In the genomic region with DNA sequence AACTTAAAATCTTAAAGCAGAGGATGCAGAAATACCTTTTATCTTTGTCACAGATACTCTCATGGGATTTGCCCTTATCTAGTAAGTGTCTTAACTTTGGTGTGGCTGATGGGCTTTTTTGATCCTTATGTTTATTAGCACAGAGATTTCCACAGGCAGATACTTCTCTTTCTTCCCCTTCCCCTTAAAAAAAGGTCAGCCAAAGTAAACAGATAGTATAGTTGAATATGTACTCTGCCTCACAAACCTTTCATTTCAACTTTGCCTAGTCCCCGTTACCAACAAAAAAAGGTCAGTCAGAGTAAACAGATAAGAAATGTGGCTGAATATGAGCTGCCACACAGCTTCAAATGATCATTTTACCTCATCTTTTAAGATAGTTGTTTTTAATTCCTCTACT, we compare ENCODE assay signal across 1 cellular context.
TF ChIP-seq lines count a peak whose summit lies in the region.

No MANE protein-coding gene starts in this region.

TF ChIP-seq in HepG2, 621 proteins besides CTCF, POLR2A, EP300 and RAD21 (continued from another document and continues in another):
- TF ChIP-seq, protein P1, sequence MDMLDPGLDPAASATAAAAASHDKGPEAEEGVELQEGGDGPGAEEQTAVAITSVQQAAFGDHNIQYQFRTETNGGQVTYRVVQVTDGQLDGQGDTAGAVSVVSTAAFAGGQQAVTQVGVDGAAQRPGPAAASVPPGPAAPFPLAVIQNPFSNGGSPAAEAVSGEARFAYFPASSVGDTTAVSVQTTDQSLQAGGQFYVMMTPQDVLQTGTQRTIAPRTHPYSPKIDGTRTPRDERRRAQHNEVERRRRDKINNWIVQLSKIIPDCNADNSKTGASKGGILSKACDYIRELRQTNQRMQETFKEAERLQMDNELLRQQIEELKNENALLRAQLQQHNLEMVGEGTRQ (IDR thresholded peaks at IDR 0.05; ENCODE audit: low read depth, low read length), result no peak
- TF ChIP-seq, protein P1 (CRISPR knock-in tag; IDR thresholded peaks at IDR 0.05; ENCODE audit: borderline replicate concordance), result no peak
- TF ChIP-seq ZNF34 (CRISPR knock-in tag; IDR thresholded peaks at IDR 0.05; ENCODE audit: borderline replicate concordance) (no peak), EHMT2 (IDR thresholded peaks at IDR 0.05; ENCODE audit: borderline replicate concordance, low read depth, low read length) (no peak), KAT8 (CRISPR knock-in tag; IDR thresholded peaks at IDR 0.05) (peak; percentile 40; the same call in 1 of the 2 replicates), MAFF (IDR thresholded peaks at IDR 0.05; ENCODE audit: low read depth, low read length) (no peak), SP5 (CRISPR knock-in tag; IDR thresholded peaks at IDR 0.05; ENCODE audit: borderline replicate concordance, low read depth) (peak; percentile 47; the same call in 1 of the 2 replicates), JUN (CRISPR knock-in tag; IDR thresholded peaks at IDR 0.05) (no peak), CENPT (CRISPR knock-in tag; IDR thresholded peaks at IDR 0.05; ENCODE audit: low read depth) (no peak), MTA3 (CRISPR knock-in tag; IDR thresholded peaks at IDR 0.05) (no peak), SP2 (CRISPR knock-in tag; IDR thresholded peaks at IDR 0.05) (no peak), ZNF468 (CRISPR knock-in tag; IDR thresholded peaks at IDR 0.05) (no peak), ZNF816 (CRISPR knock-in tag; IDR thresholded peaks at IDR 0.05; ENCODE audit: borderline replicate concordance) (no peak), ZNF883 (CRISPR knock-in tag; IDR thresholded peaks at IDR 0.05; ENCODE audit: not compliant biosample characterization) (no peak), POGZ (CRISPR knock-in tag; IDR thresholded peaks at IDR 0.05) (no peak), BORCS8-MEF2B (CRISPR knock-in tag; IDR thresholded peaks at IDR 0.05) (no peak), PHF5A (CRISPR knock-in tag; IDR thresholded peaks at IDR 0.05; ENCODE audit: low read depth, unreplicated experiment) (no peak), YY1 (IDR thresholded peaks at IDR 0.05; ENCODE audit: insufficient read depth, insufficient replicate concordance, low read depth, low read length) (no peak), FOXO1 (CRISPR knock-in tag; IDR thresholded peaks at IDR 0.05) (no peak), ZNF619 (CRISPR knock-in tag; IDR thresholded peaks at IDR 0.05) (no peak), ZNF598 (CRISPR knock-in tag; IDR thresholded peaks at IDR 0.05; ENCODE audit: borderline replicate concordance) (no peak), KLF13 (CRISPR knock-in tag; IDR thresholded peaks at IDR 0.05) (no peak), TEAD2 (CRISPR knock-in tag; IDR thresholded peaks at IDR 0.05) (no peak)
- TF ChIP-seq, protein P2, sequence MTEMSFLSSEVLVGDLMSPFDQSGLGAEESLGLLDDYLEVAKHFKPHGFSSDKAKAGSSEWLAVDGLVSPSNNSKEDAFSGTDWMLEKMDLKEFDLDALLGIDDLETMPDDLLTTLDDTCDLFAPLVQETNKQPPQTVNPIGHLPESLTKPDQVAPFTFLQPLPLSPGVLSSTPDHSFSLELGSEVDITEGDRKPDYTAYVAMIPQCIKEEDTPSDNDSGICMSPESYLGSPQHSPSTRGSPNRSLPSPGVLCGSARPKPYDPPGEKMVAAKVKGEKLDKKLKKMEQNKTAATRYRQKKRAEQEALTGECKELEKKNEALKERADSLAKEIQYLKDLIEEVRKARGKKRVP (CRISPR knock-in tag; IDR thresholded peaks at IDR 0.05), result no peak
- TF ChIP-seq, protein P3, sequence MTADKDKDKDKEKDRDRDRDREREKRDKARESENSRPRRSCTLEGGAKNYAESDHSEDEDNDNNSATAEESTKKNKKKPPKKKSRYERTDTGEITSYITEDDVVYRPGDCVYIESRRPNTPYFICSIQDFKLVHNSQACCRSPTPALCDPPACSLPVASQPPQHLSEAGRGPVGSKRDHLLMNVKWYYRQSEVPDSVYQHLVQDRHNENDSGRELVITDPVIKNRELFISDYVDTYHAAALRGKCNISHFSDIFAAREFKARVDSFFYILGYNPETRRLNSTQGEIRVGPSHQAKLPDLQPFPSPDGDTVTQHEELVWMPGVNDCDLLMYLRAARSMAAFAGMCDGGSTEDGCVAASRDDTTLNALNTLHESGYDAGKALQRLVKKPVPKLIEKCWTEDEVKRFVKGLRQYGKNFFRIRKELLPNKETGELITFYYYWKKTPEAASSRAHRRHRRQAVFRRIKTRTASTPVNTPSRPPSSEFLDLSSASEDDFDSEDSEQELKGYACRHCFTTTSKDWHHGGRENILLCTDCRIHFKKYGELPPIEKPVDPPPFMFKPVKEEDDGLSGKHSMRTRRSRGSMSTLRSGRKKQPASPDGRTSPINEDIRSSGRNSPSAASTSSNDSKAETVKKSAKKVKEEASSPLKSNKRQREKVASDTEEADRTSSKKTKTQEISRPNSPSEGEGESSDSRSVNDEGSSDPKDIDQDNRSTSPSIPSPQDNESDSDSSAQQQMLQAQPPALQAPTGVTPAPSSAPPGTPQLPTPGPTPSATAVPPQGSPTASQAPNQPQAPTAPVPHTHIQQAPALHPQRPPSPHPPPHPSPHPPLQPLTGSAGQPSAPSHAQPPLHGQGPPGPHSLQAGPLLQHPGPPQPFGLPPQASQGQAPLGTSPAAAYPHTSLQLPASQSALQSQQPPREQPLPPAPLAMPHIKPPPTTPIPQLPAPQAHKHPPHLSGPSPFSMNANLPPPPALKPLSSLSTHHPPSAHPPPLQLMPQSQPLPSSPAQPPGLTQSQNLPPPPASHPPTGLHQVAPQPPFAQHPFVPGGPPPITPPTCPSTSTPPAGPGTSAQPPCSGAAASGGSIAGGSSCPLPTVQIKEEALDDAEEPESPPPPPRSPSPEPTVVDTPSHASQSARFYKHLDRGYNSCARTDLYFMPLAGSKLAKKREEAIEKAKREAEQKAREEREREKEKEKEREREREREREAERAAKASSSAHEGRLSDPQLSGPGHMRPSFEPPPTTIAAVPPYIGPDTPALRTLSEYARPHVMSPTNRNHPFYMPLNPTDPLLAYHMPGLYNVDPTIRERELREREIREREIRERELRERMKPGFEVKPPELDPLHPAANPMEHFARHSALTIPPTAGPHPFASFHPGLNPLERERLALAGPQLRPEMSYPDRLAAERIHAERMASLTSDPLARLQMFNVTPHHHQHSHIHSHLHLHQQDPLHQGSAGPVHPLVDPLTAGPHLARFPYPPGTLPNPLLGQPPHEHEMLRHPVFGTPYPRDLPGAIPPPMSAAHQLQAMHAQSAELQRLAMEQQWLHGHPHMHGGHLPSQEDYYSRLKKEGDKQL (CRISPR knock-in tag; IDR thresholded peaks at IDR 0.05; ENCODE audit: low read depth), result peak; percentile 99
- TF ChIP-seq, protein P4, sequence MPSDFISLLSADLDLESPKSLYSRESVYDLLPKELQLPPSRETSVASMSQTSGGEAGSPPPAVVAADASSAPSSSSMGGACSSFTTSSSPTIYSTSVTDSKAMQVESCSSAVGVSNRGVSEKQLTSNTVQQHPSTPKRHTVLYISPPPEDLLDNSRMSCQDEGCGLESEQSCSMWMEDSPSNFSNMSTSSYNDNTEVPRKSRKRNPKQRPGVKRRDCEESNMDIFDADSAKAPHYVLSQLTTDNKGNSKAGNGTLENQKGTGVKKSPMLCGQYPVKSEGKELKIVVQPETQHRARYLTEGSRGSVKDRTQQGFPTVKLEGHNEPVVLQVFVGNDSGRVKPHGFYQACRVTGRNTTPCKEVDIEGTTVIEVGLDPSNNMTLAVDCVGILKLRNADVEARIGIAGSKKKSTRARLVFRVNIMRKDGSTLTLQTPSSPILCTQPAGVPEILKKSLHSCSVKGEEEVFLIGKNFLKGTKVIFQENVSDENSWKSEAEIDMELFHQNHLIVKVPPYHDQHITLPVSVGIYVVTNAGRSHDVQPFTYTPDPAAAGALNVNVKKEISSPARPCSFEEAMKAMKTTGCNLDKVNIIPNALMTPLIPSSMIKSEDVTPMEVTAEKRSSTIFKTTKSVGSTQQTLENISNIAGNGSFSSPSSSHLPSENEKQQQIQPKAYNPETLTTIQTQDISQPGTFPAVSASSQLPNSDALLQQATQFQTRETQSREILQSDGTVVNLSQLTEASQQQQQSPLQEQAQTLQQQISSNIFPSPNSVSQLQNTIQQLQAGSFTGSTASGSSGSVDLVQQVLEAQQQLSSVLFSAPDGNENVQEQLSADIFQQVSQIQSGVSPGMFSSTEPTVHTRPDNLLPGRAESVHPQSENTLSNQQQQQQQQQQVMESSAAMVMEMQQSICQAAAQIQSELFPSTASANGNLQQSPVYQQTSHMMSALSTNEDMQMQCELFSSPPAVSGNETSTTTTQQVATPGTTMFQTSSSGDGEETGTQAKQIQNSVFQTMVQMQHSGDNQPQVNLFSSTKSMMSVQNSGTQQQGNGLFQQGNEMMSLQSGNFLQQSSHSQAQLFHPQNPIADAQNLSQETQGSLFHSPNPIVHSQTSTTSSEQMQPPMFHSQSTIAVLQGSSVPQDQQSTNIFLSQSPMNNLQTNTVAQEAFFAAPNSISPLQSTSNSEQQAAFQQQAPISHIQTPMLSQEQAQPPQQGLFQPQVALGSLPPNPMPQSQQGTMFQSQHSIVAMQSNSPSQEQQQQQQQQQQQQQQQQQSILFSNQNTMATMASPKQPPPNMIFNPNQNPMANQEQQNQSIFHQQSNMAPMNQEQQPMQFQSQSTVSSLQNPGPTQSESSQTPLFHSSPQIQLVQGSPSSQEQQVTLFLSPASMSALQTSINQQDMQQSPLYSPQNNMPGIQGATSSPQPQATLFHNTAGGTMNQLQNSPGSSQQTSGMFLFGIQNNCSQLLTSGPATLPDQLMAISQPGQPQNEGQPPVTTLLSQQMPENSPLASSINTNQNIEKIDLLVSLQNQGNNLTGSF (CRISPR knock-in tag; IDR thresholded peaks at IDR 0.05), result no peak
- TF ChIP-seq, protein P5, sequence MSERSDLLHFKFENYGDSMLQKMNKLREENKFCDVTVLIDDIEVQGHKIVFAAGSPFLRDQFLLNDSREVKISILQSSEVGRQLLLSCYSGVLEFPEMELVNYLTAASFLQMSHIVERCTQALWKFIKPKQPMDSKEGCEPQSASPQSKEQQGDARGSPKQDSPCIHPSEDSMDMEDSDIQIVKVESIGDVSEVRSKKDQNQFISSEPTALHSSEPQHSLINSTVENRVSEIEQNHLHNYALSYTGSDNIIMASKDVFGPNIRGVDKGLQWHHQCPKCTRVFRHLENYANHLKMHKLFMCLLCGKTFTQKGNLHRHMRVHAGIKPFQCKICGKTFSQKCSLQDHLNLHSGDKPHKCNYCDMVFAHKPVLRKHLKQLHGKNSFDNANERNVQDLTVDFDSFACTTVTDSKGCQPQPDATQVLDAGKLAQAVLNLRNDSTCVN (CRISPR knock-in tag; IDR thresholded peaks at IDR 0.05; ENCODE audit: borderline replicate concordance), result no peak
- TF ChIP-seq, protein P6, sequence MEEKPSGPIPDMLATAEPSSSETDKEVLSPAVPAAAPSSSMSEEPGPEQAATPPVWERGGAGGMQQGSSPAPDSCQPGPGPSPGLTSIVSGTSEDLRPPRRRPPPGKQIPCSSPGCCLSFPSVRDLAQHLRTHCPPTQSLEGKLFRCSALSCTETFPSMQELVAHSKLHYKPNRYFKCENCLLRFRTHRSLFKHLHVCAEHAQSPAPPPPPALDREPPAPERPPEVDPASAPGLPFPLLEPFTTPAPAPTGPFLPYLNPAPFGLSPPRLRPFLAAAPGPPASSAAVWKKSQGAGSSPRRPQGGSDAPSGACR (CRISPR knock-in tag; IDR thresholded peaks at IDR 0.05), result no peak
- TF ChIP-seq, protein P7, sequence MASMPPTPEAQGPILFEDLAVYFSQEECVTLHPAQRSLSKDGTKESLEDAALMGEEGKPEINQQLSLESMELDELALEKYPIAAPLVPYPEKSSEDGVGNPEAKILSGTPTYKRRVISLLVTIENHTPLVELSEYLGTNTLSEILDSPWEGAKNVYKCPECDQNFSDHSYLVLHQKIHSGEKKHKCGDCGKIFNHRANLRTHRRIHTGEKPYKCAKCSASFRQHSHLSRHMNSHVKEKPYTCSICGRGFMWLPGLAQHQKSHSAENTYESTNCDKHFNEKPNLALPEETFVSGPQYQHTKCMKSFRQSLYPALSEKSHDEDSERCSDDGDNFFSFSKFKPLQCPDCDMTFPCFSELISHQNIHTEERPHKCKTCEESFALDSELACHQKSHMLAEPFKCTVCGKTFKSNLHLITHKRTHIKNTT (CRISPR knock-in tag; IDR thresholded peaks at IDR 0.05), result no peak
- TF ChIP-seq, protein P8, sequence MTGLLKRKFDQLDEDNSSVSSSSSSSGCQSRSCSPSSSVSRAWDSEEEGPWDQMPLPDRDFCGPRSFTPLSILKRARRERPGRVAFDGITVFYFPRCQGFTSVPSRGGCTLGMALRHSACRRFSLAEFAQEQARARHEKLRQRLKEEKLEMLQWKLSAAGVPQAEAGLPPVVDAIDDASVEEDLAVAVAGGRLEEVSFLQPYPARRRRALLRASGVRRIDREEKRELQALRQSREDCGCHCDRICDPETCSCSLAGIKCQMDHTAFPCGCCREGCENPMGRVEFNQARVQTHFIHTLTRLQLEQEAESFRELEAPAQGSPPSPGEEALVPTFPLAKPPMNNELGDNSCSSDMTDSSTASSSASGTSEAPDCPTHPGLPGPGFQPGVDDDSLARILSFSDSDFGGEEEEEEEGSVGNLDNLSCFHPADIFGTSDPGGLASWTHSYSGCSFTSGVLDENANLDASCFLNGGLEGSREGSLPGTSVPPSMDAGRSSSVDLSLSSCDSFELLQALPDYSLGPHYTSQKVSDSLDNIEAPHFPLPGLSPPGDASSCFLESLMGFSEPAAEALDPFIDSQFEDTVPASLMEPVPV (CRISPR knock-in tag; IDR thresholded peaks at IDR 0.05), result no peak
